Comparison of ENCODE assay signal across 1 cellular context in genomic region chr19:13089139-13089856, GRCh38.
TF ChIP-seq lines count a peak whose summit lies in the region.

No MANE protein-coding gene starts in this region.

TF ChIP-seq in HepG2, 621 proteins besides CTCF, POLR2A, EP300 and RAD21:
- TF ChIP-seq, protein P1, sequence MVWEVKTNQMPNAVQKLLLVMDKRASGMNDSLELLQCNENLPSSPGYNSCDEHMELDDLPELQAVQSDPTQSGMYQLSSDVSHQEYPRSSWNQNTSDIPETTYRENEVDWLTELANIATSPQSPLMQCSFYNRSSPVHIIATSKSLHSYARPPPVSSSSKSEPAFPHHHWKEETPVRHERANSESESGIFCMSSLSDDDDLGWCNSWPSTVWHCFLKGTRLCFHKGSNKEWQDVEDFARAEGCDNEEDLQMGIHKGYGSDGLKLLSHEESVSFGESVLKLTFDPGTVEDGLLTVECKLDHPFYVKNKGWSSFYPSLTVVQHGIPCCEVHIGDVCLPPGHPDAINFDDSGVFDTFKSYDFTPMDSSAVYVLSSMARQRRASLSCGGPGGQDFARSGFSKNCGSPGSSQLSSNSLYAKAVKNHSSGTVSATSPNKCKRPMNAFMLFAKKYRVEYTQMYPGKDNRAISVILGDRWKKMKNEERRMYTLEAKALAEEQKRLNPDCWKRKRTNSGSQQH (CRISPR knock-in tag; IDR thresholded peaks at IDR 0.05; ENCODE audit: low read depth) = no peak
- TF ChIP-seq ZNF7 (CRISPR knock-in tag; IDR thresholded peaks at IDR 0.05) (no peak), ZSCAN31 (CRISPR knock-in tag; IDR thresholded peaks at IDR 0.05; ENCODE audit: low read depth) (no peak), ZNF83 (CRISPR knock-in tag; IDR thresholded peaks at IDR 0.05; ENCODE audit: borderline replicate concordance) (no peak), ZNF652 (CRISPR knock-in tag; IDR thresholded peaks at IDR 0.05; ENCODE audit: borderline replicate concordance, low read depth) (no peak), POLR2AphosphoS5 (IDR thresholded peaks at IDR 0.05; ENCODE audit: low read depth, low read length) (no peak), ZNF331 (CRISPR knock-in tag; IDR thresholded peaks at IDR 0.05) (no peak), ZNF275 (CRISPR knock-in tag; IDR thresholded peaks at IDR 0.05; ENCODE audit: borderline replicate concordance) (no peak), ZNF335 (CRISPR knock-in tag; IDR thresholded peaks at IDR 0.05) (no peak), ZNF343 (CRISPR knock-in tag; IDR thresholded peaks at IDR 0.05) (no peak), WIZ (CRISPR knock-in tag; IDR thresholded peaks at IDR 0.05) (no peak), U2AF2 (IDR thresholded peaks at IDR 0.05; ENCODE audit: low read depth, low read length) (no peak), ZSCAN29 (CRISPR knock-in tag; conservative IDR thresholded peaks at IDR 0.05) (no peak)
- TF ChIP-seq, protein P2, sequence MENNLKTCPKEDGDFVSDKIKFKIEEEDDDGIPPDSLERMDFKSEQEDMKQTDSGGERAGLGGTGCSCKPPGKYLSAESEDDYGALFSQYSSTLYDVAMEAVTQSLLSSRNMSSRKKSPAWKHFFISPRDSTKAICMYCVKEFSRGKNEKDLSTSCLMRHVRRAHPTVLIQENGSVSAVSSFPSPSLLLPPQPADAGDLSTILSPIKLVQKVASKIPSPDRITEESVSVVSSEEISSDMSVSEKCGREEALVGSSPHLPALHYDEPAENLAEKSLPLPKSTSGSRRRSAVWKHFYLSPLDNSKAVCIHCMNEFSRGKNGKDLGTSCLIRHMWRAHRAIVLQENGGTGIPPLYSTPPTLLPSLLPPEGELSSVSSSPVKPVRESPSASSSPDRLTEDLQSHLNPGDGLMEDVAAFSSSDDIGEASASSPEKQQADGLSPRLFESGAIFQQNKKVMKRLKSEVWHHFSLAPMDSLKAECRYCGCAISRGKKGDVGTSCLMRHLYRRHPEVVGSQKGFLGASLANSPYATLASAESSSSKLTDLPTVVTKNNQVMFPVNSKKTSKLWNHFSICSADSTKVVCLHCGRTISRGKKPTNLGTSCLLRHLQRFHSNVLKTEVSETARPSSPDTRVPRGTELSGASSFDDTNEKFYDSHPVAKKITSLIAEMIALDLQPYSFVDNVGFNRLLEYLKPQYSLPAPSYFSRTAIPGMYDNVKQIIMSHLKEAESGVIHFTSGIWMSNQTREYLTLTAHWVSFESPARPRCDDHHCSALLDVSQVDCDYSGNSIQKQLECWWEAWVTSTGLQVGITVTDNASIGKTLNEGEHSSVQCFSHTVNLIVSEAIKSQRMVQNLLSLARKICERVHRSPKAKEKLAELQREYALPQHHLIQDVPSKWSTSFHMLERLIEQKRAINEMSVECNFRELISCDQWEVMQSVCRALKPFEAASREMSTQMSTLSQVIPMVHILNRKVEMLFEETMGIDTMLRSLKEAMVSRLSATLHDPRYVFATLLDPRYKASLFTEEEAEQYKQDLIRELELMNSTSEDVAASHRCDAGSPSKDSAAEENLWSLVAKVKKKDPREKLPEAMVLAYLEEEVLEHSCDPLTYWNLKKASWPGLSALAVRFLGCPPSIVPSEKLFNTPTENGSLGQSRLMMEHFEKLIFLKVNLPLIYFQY (CRISPR knock-in tag; IDR thresholded peaks at IDR 0.05; ENCODE audit: borderline replicate concordance) = no peak
